Comparison of ENCODE assay signal across 1 cellular context in the genomic region with DNA sequence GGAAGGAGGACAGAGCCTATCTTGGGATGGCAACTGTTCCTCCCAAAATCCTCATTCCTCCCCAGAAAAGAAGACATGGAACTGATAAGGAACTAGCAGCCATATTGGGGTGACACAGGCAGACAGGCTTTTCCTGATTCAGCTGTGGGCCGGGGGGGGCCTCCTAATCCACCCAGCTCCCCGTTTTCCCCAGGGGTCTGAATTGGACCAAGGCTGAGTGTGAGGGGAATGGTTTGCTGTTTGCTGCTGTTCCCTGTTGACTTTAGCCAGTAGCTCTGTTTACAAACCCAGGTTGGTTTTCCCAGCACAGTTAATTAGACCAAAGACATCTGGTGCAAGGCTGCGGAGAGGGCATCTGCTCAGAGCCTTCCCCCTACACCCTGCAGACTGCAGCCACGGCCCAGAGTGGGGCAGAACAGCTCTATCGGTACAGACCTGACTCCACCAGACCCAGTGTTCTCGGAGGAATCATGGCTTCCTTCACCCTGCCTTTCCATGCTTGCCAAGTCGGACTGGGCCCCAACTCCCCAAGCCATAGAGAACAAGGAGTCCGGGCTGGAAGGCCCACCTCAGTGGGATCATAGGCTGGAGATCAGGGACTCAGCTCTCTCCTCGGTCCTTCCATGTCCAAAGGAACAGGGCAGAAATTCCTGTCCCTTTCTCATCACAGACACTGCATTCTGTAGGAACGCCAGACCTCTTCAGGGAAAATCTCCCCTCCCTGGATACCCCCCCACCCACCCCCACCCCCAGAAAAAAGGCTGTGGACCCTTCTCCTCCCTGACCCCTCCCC.
TF ChIP-seq lines count a peak whose summit lies in the region.

No MANE protein-coding gene starts in this region.

TF ChIP-seq in HepG2, 621 proteins besides CTCF, POLR2A, EP300 and RAD21 (continued from another document and continues in another):
- peak; percentile 43; the same call in 1 of the 2 replicates for TF ChIP-seq ZNF205 (CRISPR knock-in tag; IDR thresholded peaks at IDR 0.05)
- TF ChIP-seq, protein P1, sequence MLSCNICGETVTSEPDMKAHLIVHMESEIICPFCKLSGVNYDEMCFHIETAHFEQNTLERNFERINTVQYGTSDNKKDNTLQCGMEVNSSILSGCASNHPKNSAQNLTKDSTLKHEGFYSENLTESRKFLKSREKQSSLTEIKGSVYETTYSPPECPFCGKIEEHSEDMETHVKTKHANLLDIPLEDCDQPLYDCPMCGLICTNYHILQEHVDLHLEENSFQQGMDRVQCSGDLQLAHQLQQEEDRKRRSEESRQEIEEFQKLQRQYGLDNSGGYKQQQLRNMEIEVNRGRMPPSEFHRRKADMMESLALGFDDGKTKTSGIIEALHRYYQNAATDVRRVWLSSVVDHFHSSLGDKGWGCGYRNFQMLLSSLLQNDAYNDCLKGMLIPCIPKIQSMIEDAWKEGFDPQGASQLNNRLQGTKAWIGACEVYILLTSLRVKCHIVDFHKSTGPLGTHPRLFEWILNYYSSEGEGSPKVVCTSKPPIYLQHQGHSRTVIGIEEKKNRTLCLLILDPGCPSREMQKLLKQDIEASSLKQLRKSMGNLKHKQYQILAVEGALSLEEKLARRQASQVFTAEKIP (CRISPR knock-in tag; IDR thresholded peaks at IDR 0.05; ENCODE audit: borderline replicate concordance) = no peak
- no peak for TF ChIP-seq GPN1 (CRISPR knock-in tag; IDR thresholded peaks at IDR 0.05; ENCODE audit: borderline replicate concordance)
- TF ChIP-seq FOSL2 (CRISPR knock-in tag; IDR thresholded peaks at IDR 0.05) = peak; percentile 39; the same call in 1 of the 2 replicates
- TF ChIP-seq MXI1 (IDR thresholded peaks at IDR 0.05; ENCODE audit: borderline replicate concordance, low read depth, low read length) = 0 out of 3 replicates have a peak, but pooled peaks have one; percentile 25
- TF ChIP-seq, protein P2, sequence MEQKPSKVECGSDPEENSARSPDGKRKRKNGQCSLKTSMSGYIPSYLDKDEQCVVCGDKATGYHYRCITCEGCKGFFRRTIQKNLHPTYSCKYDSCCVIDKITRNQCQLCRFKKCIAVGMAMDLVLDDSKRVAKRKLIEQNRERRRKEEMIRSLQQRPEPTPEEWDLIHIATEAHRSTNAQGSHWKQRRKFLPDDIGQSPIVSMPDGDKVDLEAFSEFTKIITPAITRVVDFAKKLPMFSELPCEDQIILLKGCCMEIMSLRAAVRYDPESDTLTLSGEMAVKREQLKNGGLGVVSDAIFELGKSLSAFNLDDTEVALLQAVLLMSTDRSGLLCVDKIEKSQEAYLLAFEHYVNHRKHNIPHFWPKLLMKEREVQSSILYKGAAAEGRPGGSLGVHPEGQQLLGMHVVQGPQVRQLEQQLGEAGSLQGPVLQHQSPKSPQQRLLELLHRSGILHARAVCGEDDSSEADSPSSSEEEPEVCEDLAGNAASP (CRISPR knock-in tag; IDR thresholded peaks at IDR 0.05; ENCODE audit: borderline replicate concordance) = 0 out of 2 replicates have a peak, but pooled peaks have one; percentile 49
- TF ChIP-seq ZNF432 (CRISPR knock-in tag; IDR thresholded peaks at IDR 0.05; ENCODE audit: borderline replicate concordance) = no peak
- 0 out of 2 replicates have a peak, but pooled peaks have one; percentile 60 for TF ChIP-seq NFATC3 (CRISPR knock-in tag; IDR thresholded peaks at IDR 0.05)
- TF ChIP-seq, protein P3, sequence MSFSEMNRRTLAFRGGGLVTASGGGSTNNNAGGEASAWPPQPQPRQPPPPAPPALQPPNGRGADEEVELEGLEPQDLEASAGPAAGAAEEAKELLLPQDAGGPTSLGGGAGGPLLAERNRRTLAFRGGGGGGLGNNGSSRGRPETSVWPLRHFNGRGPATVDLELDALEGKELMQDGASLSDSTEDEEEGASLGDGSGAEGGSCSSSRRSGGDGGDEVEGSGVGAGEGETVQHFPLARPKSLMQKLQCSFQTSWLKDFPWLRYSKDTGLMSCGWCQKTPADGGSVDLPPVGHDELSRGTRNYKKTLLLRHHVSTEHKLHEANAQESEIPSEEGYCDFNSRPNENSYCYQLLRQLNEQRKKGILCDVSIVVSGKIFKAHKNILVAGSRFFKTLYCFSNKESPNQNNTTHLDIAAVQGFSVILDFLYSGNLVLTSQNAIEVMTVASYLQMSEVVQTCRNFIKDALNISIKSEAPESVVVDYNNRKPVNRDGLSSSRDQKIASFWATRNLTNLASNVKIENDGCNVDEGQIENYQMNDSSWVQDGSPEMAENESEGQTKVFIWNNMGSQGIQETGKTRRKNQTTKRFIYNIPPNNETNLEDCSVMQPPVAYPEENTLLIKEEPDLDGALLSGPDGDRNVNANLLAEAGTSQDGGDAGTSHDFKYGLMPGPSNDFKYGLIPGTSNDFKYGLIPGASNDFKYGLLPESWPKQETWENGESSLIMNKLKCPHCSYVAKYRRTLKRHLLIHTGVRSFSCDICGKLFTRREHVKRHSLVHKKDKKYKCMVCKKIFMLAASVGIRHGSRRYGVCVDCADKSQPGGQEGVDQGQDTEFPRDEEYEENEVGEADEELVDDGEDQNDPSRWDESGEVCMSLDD (CRISPR knock-in tag; IDR thresholded peaks at IDR 0.05; ENCODE audit: borderline replicate concordance) = 0 out of 2 replicates have a peak, but pooled peaks have one; percentile 35
- TF ChIP-seq FOXO1 (CRISPR knock-in tag; IDR thresholded peaks at IDR 0.05) = peak; percentile 81
- TF ChIP-seq, protein P4, sequence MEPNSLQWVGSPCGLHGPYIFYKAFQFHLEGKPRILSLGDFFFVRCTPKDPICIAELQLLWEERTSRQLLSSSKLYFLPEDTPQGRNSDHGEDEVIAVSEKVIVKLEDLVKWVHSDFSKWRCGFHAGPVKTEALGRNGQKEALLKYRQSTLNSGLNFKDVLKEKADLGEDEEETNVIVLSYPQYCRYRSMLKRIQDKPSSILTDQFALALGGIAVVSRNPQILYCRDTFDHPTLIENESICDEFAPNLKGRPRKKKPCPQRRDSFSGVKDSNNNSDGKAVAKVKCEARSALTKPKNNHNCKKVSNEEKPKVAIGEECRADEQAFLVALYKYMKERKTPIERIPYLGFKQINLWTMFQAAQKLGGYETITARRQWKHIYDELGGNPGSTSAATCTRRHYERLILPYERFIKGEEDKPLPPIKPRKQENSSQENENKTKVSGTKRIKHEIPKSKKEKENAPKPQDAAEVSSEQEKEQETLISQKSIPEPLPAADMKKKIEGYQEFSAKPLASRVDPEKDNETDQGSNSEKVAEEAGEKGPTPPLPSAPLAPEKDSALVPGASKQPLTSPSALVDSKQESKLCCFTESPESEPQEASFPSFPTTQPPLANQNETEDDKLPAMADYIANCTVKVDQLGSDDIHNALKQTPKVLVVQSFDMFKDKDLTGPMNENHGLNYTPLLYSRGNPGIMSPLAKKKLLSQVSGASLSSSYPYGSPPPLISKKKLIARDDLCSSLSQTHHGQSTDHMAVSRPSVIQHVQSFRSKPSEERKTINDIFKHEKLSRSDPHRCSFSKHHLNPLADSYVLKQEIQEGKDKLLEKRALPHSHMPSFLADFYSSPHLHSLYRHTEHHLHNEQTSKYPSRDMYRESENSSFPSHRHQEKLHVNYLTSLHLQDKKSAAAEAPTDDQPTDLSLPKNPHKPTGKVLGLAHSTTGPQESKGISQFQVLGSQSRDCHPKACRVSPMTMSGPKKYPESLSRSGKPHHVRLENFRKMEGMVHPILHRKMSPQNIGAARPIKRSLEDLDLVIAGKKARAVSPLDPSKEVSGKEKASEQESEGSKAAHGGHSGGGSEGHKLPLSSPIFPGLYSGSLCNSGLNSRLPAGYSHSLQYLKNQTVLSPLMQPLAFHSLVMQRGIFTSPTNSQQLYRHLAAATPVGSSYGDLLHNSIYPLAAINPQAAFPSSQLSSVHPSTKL (CRISPR knock-in tag; IDR thresholded peaks at IDR 0.05) = peak; percentile 78
- TF ChIP-seq MIER3 (CRISPR knock-in tag; IDR thresholded peaks at IDR 0.05; ENCODE audit: borderline replicate concordance) = 0 out of 2 replicates have a peak, but pooled peaks have one; percentile 33
- no peak for TF ChIP-seq MBD4 (IDR thresholded peaks at IDR 0.05; ENCODE audit: borderline replicate concordance, low read length)
- peak; percentile 81 for TF ChIP-seq GATAD2A (CRISPR knock-in tag; IDR thresholded peaks at IDR 0.05)
- peak; percentile 35; the same call in 1 of the 2 replicates for TF ChIP-seq NCOA2 (CRISPR knock-in tag; IDR thresholded peaks at IDR 0.05)
- TF ChIP-seq, protein P5, sequence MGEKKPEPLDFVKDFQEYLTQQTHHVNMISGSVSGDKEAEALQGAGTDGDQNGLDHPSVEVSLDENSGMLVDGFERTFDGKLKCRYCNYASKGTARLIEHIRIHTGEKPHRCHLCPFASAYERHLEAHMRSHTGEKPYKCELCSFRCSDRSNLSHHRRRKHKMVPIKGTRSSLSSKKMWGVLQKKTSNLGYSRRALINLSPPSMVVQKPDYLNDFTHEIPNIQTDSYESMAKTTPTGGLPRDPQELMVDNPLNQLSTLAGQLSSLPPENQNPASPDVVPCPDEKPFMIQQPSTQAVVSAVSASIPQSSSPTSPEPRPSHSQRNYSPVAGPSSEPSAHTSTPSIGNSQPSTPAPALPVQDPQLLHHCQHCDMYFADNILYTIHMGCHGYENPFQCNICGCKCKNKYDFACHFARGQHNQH (CRISPR knock-in tag; IDR thresholded peaks at IDR 0.05) = no peak; the same call in 1 of the 2 replicates
- TF ChIP-seq PHB2 (IDR thresholded peaks at IDR 0.05; ENCODE audit: partially characterized antibody) = no peak
- no peak for TF ChIP-seq ZIK1 (CRISPR knock-in tag; IDR thresholded peaks at IDR 0.05; ENCODE audit: borderline replicate concordance, low read depth)
- TF ChIP-seq FOXK1 (CRISPR knock-in tag; IDR thresholded peaks at IDR 0.05; ENCODE audit: borderline replicate concordance, low read depth) = peak; percentile 83; the same call in 1 of the 2 replicates
- peak; percentile 49; the same call in 1 of the 2 replicates for TF ChIP-seq CBX5 (CRISPR knock-in tag; IDR thresholded peaks at IDR 0.05; ENCODE audit: borderline replicate concordance)
- TF ChIP-seq, protein P6, sequence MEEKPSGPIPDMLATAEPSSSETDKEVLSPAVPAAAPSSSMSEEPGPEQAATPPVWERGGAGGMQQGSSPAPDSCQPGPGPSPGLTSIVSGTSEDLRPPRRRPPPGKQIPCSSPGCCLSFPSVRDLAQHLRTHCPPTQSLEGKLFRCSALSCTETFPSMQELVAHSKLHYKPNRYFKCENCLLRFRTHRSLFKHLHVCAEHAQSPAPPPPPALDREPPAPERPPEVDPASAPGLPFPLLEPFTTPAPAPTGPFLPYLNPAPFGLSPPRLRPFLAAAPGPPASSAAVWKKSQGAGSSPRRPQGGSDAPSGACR (CRISPR knock-in tag; IDR thresholded peaks at IDR 0.05) = no peak; the same call in 1 of the 2 replicates
- TF ChIP-seq, protein P7, sequence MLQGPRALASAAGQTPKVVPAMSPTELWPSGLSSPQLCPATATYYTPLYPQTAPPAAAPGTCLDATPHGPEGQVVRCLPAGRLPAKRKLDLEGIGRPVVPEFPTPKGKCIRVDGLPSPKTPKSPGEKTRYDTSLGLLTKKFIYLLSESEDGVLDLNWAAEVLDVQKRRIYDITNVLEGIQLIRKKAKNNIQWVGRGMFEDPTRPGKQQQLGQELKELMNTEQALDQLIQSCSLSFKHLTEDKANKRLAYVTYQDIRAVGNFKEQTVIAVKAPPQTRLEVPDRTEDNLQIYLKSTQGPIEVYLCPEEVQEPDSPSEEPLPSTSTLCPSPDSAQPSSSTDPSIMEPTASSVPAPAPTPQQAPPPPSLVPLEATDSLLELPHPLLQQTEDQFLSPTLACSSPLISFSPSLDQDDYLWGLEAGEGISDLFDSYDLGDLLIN (CRISPR knock-in tag; IDR thresholded peaks at IDR 0.05; ENCODE audit: borderline replicate concordance) = no peak
- TF ChIP-seq NCOA1 (CRISPR knock-in tag; IDR thresholded peaks at IDR 0.05) = no peak
- TF ChIP-seq ZBTB3 (CRISPR knock-in tag; IDR thresholded peaks at IDR 0.05; ENCODE audit: borderline replicate concordance, low read depth) = no peak
- TF ChIP-seq ARID2 (CRISPR knock-in tag; IDR thresholded peaks at IDR 0.05; ENCODE audit: borderline replicate concordance) = no peak
- TF ChIP-seq, protein P8, sequence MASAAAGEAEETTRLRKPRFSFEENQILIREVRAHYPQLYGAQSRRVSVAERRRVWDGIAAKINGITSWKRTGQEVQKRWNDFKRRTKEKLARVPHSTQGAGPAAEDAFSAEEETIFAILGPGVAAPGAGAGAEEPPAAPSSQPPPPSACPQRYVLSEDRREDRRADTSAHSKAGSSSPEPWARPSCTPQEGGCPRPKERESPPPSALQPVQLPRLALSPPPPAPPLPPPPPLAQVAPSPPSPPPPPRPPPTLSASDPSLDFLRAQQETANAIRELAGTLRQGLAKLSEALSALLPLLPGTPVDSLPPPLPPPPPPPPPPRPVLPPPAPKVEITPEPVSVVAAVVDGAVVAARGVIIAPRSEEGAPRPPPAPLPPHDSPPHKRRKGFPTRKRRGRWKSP (CRISPR knock-in tag; IDR thresholded peaks at IDR 0.05) = peak; percentile 70; the same call in 1 of the 2 replicates
- TF ChIP-seq, protein P9, sequence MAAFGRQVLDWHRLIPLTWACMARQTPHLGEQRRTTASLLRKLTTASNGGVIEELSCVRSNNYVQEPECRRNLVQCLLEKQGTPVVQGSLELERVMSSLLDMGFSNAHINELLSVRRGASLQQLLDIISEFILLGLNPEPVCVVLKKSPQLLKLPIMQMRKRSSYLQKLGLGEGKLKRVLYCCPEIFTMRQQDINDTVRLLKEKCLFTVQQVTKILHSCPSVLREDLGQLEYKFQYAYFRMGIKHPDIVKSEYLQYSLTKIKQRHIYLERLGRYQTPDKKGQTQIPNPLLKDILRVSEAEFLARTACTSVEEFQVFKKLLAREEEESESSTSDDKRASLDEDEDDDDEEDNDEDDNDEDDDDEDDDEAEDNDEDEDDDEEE (CRISPR knock-in tag; IDR thresholded peaks at IDR 0.05) = no peak
- TF ChIP-seq, protein P10, sequence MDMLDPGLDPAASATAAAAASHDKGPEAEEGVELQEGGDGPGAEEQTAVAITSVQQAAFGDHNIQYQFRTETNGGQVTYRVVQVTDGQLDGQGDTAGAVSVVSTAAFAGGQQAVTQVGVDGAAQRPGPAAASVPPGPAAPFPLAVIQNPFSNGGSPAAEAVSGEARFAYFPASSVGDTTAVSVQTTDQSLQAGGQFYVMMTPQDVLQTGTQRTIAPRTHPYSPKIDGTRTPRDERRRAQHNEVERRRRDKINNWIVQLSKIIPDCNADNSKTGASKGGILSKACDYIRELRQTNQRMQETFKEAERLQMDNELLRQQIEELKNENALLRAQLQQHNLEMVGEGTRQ (IDR thresholded peaks at IDR 0.05; ENCODE audit: low read depth, low read length) = no peak
- TF ChIP-seq, protein P10 (CRISPR knock-in tag; IDR thresholded peaks at IDR 0.05; ENCODE audit: borderline replicate concordance) = no peak; the same call in 1 of the 2 replicates
- no peak for TF ChIP-seq ATM (IDR thresholded peaks at IDR 0.05; ENCODE audit: borderline replicate concordance)
- TF ChIP-seq ZNF207 (IDR thresholded peaks at IDR 0.05; ENCODE audit: borderline replicate concordance) = no peak
- no peak for TF ChIP-seq ZFP36L1 (CRISPR knock-in tag; IDR thresholded peaks at IDR 0.05)
